ENCODE assay signal across 17 cellular contexts in the genomic region with DNA sequence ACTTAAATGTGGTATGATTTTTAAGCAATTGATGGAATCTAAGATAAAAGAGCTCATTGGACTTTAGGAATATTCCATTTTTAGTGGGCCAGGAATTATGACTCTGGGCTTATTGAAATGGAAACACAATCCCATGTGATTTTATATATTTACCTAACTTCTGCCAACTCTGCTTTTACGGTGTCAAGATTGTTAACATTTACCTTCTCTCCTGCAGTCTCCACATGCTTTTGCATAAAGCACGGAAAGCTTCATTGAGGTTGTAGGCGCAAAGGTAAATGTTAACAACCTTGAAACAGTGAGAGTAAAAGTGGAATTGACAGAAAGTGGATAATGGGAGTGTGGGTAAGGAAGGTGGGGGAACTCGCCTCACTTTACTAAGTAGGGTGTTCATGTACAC.
DNase-seq lines count a peak whose midpoint lies in the region; ATAC-seq and TF ChIP-seq lines count a peak whose summit lies in the region.
"Had no signal": no experiment of that assay in that cellular context is flagged by ENCODE, and none has a peak within 500 bp of the region (broad histone marks: within the 10 kb centered on the region; RNA-seq: fewer than 3 reads in every experiment).

No MANE protein-coding gene starts in this region.

- H3K9me2 ChIP-seq in PC-3 (replicated peaks; ENCODE audit: low read length), result no peaks in the 10 kb centered on the region

- H3K36me3 Mint-ChIP-seq in HFFc6 (ENCODE audit: low read depth) (peaks cover 9% of the 10 kb centered on the region; the same call in 1 of the 2 replicates), neural progenitor cell (no peaks in the 10 kb centered on the region)
- H3K36me3 Mint-ChIP-seq: CD4-positive, alpha-beta memory T cell had no signal

- H3K27me3 Mint-ChIP-seq in HFFc6 (ENCODE audit: insufficient read depth) (peaks cover 5% of the 10 kb centered on the region), neural progenitor cell (ENCODE audit: insufficient read depth, low read depth) (peaks cover 3% of the 10 kb centered on the region)

- H3K4me3 Mint-ChIP-seq in HFFc6 (peak overlapping the region; percentile 54; the same call in 1 of the 2 replicates), neural progenitor cell (no peak overlapping the region)
- H3K4me3 Mint-ChIP-seq: CD4-positive, alpha-beta memory T cell had no signal

- no peak overlapping the region for H3K4me3 ChIP-seq in PC-3 (ENCODE audit: low read length)
- no peak overlapping the region for H3K4me3 ChIP-seq in neural progenitor cell
- H3K4me3 ChIP-seq: GM23248 had no signal

- POLR2A ChIA-PET in PC-3 (lab: Charles Lee; ENCODE audit: unreplicated experiment), result no interaction called here

- TF ChIP-seq CTCF in HFFc6 (IDR thresholded peaks at IDR 0.05) (no peak), PC-3 (conservative IDR thresholded peaks at IDR 0.05; ENCODE audit: low read depth, low read length) (no peak), neural progenitor cell (IDR thresholded peaks at IDR 0.05) (no peak)

- BruUV-seq in PC-3 (replicated peaks; lab: Mats Ljungman, UMichigan), result no TSS peak

- H3K27me3 ChIP-seq in PC-3 (ENCODE audit: low read length) (peaks cover 40% of the 10 kb centered on the region), neural progenitor cell (no peaks in the 10 kb centered on the region)

- H4K20me1 ChIP-seq in PC-3 (ENCODE audit: low read length) (no peaks in the 10 kb centered on the region), neural progenitor cell (ENCODE audit: low read depth) (no peaks in the 10 kb centered on the region)

- intact Hi-C loops in PC-3 (cut with micrococcal nuclease), result no loop called here

- H3K36me3 ChIP-seq in PC-3 (ENCODE audit: low read depth, low read length), result no peaks in the 10 kb centered on the region
- H3K36me3 ChIP-seq in neural progenitor cell, result no peaks in the 10 kb centered on the region

- H3K4me2 ChIP-seq in PC-3 (ENCODE audit: low read length) (no peak overlapping the region), neural progenitor cell (no peak overlapping the region)

- DNase-seq in HFFc6 (no peak), PC-3 (peak; percentile 4), neural progenitor cell (ENCODE audit: low spot score) (no peak), COLO668 (lab: John Stamatoyannopoulos, UW; ENCODE audit: unreplicated experiment) (no peak)
- DNase-seq in effector CD4-positive, alpha-beta T cell, result no peak
- DNase-seq: 8988T; C1 segment of cervical spinal cord; Caco-2; CD4-positive, alpha-beta memory T cell; DMS79; EL; GF-D8; GM23248; H7; HCEC 1CT had no signal

- no peaks in the 10 kb centered on the region for H3K79me2 ChIP-seq in PC-3 (ENCODE audit: low read length)
- H3K79me2 ChIP-seq in neural progenitor cell (ENCODE audit: low read depth), result no peaks in the 10 kb centered on the region

- H3K27ac ChIP-seq in PC-3 (ENCODE audit: low read length) (no peak overlapping the region), neural progenitor cell (no peak overlapping the region)
- H3K27ac ChIP-seq: GM23248 had no signal

- H3K4me1 ChIP-seq in PC-3 (ENCODE audit: insufficient read depth, low read length) (no peaks in the 10 kb centered on the region), neural progenitor cell (peaks cover 8% of the 10 kb centered on the region)
- H3K4me1 ChIP-seq: Caco-2 had no signal

- no peaks in the 10 kb centered on the region for H3F3A ChIP-seq in PC-3 (ENCODE audit: low read length, unreplicated experiment)
- no peaks in the 10 kb centered on the region for H3F3A ChIP-seq in neural progenitor cell (ENCODE audit: low read depth)

- H3K9me3 Mint-ChIP-seq in HFFc6 (peaks cover 15% of the 10 kb centered on the region), neural progenitor cell (peaks cover 5% of the 10 kb centered on the region)

- H3K27ac Mint-ChIP-seq in HFFc6 (peak overlapping the region; percentile 29; the same call in 1 of the 2 replicates), neural progenitor cell (no peak overlapping the region)
- H3K27ac Mint-ChIP-seq: CD4-positive, alpha-beta memory T cell had no signal

- CTCF ChIA-PET in PC-3 (lab: Charles Lee), result no interaction called here

- H2AFZ ChIP-seq in PC-3 (ENCODE audit: low read length) (no peak overlapping the region), neural progenitor cell (replicated peaks) (peak overlapping the region; percentile 47)
- H2AFZ ChIP-seq: GM23248 had no signal

- H3K9me3 ChIP-seq in PC-3 (ENCODE audit: low read length) (no peaks in the 10 kb centered on the region), neural progenitor cell (ENCODE audit: low read depth) (no peaks in the 10 kb centered on the region)
- H3K9me3 ChIP-seq: Caco-2 had no signal

- peaks cover 47% of the 10 kb centered on the region for H3K4me1 Mint-ChIP-seq in HFFc6 (ENCODE audit: low read depth)
- peaks cover 4% of the 10 kb centered on the region for H3K4me1 Mint-ChIP-seq in neural progenitor cell
- H3K4me1 Mint-ChIP-seq: CD4-positive, alpha-beta memory T cell had no signal

- no peak for ATAC-seq in PC-3
- no peak for ATAC-seq in GM18858 (IDR thresholded peaks at IDR 0.05; ENCODE audit: unreplicated experiment)
- no peak for ATAC-seq in GM19463 (IDR thresholded peaks at IDR 0.05; ENCODE audit: unreplicated experiment)

- H3K9ac ChIP-seq in PC-3 (ENCODE audit: low read length) (no peak overlapping the region), neural progenitor cell (no peak overlapping the region)
- H3K9ac ChIP-seq: GM23248 had no signal
